Comparison of ENCODE assay signal across 8 cellular contexts in the genomic region with DNA sequence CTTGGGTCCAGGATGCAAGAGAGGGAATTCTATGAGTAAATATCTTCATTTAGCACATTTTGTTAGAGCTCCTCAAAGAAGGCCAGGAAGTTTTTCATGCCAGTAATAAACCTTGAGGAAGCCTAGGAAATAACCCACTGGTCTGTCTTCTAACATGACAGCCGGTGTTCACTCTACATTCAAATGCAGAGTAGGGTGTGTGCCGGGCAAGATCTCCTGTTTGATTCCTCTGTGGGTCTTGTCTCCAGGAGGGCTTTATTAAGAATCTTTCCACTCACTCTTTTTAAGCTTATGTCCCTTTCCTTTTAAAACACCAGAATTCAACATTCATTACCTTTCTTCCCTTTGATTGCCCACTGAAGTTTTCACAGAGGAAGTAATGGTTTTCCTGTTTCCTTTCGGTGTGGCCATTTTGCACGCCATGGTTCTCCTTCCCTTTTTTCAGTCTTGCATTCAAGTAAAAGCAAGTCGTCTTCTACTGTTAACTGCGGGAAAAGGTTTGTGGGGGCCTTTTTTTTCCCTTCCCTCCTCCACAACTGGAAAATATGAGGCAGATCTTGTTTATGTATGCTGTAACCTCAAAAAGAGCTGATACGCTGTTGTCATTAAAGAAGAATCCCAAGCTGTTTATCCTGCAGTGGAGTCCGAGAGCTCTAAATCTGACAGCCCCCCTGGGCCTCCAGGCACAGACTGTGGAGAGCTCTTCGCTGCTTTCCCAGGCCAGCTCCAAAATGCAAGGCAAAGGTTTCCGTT. TPM values are rescaled to one million over a fixed set of nuclear protein-coding genes. Genes with fewer than 3 reads are reported as not detected.
A peak's percentile ranks its signal among the peaks of the same experiment; 100 is the strongest.
DNase-seq lines count a peak whose midpoint lies in the region; ATAC-seq and TF ChIP-seq lines count a peak whose summit lies in the region.

No MANE protein-coding gene starts in this region.

- no peak for TF ChIP-seq CTCF in CD8-positive, alpha-beta T cell (IDR thresholded peaks at IDR 0.05)
- no peak for TF ChIP-seq CTCF in gastrocnemius medialis (IDR thresholded peaks at IDR 0.05 in 4 of 5, conservative IDR thresholded peaks at IDR 0.05 in 1 of 5)

- no peaks in the 10 kb centered on the region for H3K27me3 Mint-ChIP-seq in CD8-positive, alpha-beta T cell (ENCODE audit: low read depth)
- H3K27me3 Mint-ChIP-seq in activated CD4-positive, alpha-beta T cell treated with anti-CD3 and anti-CD28 coated beads, Interleukin-2, amount 10 ng/mL, durations not matched to agents 7 days and 5 days = no peaks in the 10 kb centered on the region

- no peak for ATAC-seq in CD8-positive, alpha-beta T cell
- ATAC-seq in HG02678 (IDR thresholded peaks at IDR 0.05; ENCODE audit: unreplicated experiment) = peak; percentile 44
- ATAC-seq in gastrocnemius medialis = no peak
- no peak for ATAC-seq in HG03571 (IDR thresholded peaks at IDR 0.05; ENCODE audit: unreplicated experiment)

- no peak for TF ChIP-seq POLR2A in gastrocnemius medialis (IDR thresholded peaks at IDR 0.05)

- H3K4me1 Mint-ChIP-seq in CD8-positive, alpha-beta T cell (ENCODE audit: low read depth) = peaks cover 45% of the 10 kb centered on the region
- H3K4me1 Mint-ChIP-seq in activated CD4-positive, alpha-beta T cell treated with anti-CD3 and anti-CD28 coated beads, Interleukin-2, amount 10 ng/mL, durations not matched to agents 7 days and 5 days = peaks cover 74% of the 10 kb centered on the region

- no peak overlapping the region for H3K27ac Mint-ChIP-seq in CD8-positive, alpha-beta T cell
- H3K27ac Mint-ChIP-seq in activated CD4-positive, alpha-beta T cell treated with anti-CD3 and anti-CD28 coated beads, Interleukin-2, amount 10 ng/mL, durations not matched to agents 7 days and 5 days = peak overlapping the region; percentile 71

- no peak overlapping the region for H3K27ac ChIP-seq in CD8-positive, alpha-beta T cell (ENCODE audit: low read depth, low read length)
- H3K27ac ChIP-seq in gastrocnemius medialis = peak overlapping the region; percentile 63 to 80 (median 70)

- no peak for DNase-seq in CD8-positive, alpha-beta T cell
- peak; percentile 16 for DNase-seq in activated CD4-positive, alpha-beta T cell treated with anti-CD3 and anti-CD28 coated beads, Interleukin-2, amount 10 ng/mL, durations not matched to agents 7 days and 5 days
- DNase-seq in cardiac septum (ENCODE audit: low spot score) (peak; percentile 76), gastrocnemius medialis (no peak), DMS79 (lab: John Stamatoyannopoulos, UW) (no peak), superior temporal gyrus (ENCODE audit: extremely low spot score) (no peak)

- CTCF ChIA-PET in CD8-positive, alpha-beta T cell (lab: Charles Lee) = interaction anchor here (0.9 to 1.2 kb wide), 3 partner anchors 11 to 180 kb away, joined by 3 read pairs; no protein-coding TSS in a partner anchor
- CTCF ChIA-PET in activated CD4-positive, alpha-beta T cell treated with anti-CD3 and anti-CD28 coated beads, Interleukin-2, amount 10 ng/mL, durations not matched to agents 7 days and 5 days (lab: Charles Lee) = interaction anchor here (0.7 to 2.2 kb wide), 6 partner anchors 14 to 1282 kb away, joined by 3 to 7 read pairs (median 4); no protein-coding TSS in a partner anchor

- intact Hi-C loops in CD8-positive, alpha-beta T cell (cut with DNase I, micrococcal nuclease) = no loop called here
- intact Hi-C loops in cardiac septum (cut with DNase I) = loop anchor here (5.0 kb wide), 1 partner anchor 84 kb away; no protein-coding TSS in a partner anchor
- intact Hi-C loops in gastrocnemius medialis (cut with DNase I; ENCODE audit: low total_unique reads) = no loop called here

- no peaks in the 10 kb centered on the region for H3K36me3 ChIP-seq in CD8-positive, alpha-beta T cell (ENCODE audit: insufficient read depth, low read length)
- H3K36me3 ChIP-seq in gastrocnemius medialis = no peaks in the 10 kb centered on the region

- no peaks in the 10 kb centered on the region for H3K36me3 Mint-ChIP-seq in CD8-positive, alpha-beta T cell
- peaks cover 27% of the 10 kb centered on the region for H3K36me3 Mint-ChIP-seq in activated CD4-positive, alpha-beta T cell treated with anti-CD3 and anti-CD28 coated beads, Interleukin-2, amount 10 ng/mL, durations not matched to agents 7 days and 5 days (ENCODE audit: low read depth)

- peaks cover 32% of the 10 kb centered on the region for H3K4me1 ChIP-seq in CD8-positive, alpha-beta T cell (ENCODE audit: insufficient read depth, low read length)
- H3K4me1 ChIP-seq in gastrocnemius medialis = peaks cover 56 to 65% of the 10 kb centered on the region in 2 donors

- no peak overlapping the region for H3K4me3 ChIP-seq in CD8-positive, alpha-beta T cell (ENCODE audit: low read depth, low read length)
- no peak overlapping the region for H3K4me3 ChIP-seq in gastrocnemius medialis

- H3K4me3 Mint-ChIP-seq in CD8-positive, alpha-beta T cell = peak overlapping the region; percentile 46
- peak overlapping the region; percentile 27 for H3K4me3 Mint-ChIP-seq in activated CD4-positive, alpha-beta T cell treated with anti-CD3 and anti-CD28 coated beads, Interleukin-2, amount 10 ng/mL, durations not matched to agents 7 days and 5 days

- in situ Hi-C loops in gastrocnemius medialis (cut with MboI; ENCODE audit: low sequenced_read_pairs in 4 of 4) = loop anchor here (5.0 to 25.0 kb wide), 2 partner anchors 179 to 236 kb away; no protein-coding TSS in a partner anchor

- H3K9me3 ChIP-seq in CD8-positive, alpha-beta T cell (ENCODE audit: low read length) = no peaks in the 10 kb centered on the region
- no peaks in the 10 kb centered on the region for H3K9me3 ChIP-seq in gastrocnemius medialis

- H3K9me3 Mint-ChIP-seq in CD8-positive, alpha-beta T cell = no peaks in the 10 kb centered on the region
- H3K9me3 Mint-ChIP-seq in activated CD4-positive, alpha-beta T cell treated with anti-CD3 and anti-CD28 coated beads, Interleukin-2, amount 10 ng/mL, durations not matched to agents 7 days and 5 days = no peaks in the 10 kb centered on the region

- POLR2A ChIA-PET in CD8-positive, alpha-beta T cell (lab: Charles Lee) = interaction anchor here (0.5 kb wide), 1 partner anchor 635 kb away, joined by 4 read pairs; a partner anchor contains a TSS
- POLR2A ChIA-PET in activated CD4-positive, alpha-beta T cell treated with anti-CD3 and anti-CD28 coated beads, Interleukin-2, amount 10 ng/mL, durations not matched to agents 7 days and 5 days (lab: Charles Lee) = interaction anchor here (0.6 kb wide), 1 partner anchor 17 kb away, joined by 3 read pairs; no protein-coding TSS in a partner anchor

- H3K27me3 ChIP-seq in CD8-positive, alpha-beta T cell (ENCODE audit: insufficient read depth, low read length) = no peaks in the 10 kb centered on the region
- no peaks in the 10 kb centered on the region for H3K27me3 ChIP-seq in gastrocnemius medialis

RNA-seq across cellular contexts. Expression of a gene that starts 40.6 kb away (rescaled TPM):
- total RNA-seq in CD8-positive, alpha-beta T cell = under 1 TPM; 0.11 to 0.14 TPM
- total RNA-seq in activated CD4-positive, alpha-beta T cell treated with anti-CD3 and anti-CD28 coated beads, Interleukin-2, amount 10 ng/mL, durations not matched to agents 7 days and 5 days = under 1 TPM; 0.25 to 0.44 TPM
- total RNA-seq in cardiac septum (120 TPM), gastrocnemius medialis (100 to 1,000 TPM in 2 of 4 donors, 10 to 100 TPM in 2; 87.1 to 115 (median 99.6) TPM)

Comparison
In these comparisons a context has a peak if more than half of its experiments do, and no peak if none do; other contexts are left out.
1. DNase-seq: peak in activated CD4-positive, alpha-beta T cell treated with anti-CD3 and anti-CD28 coated beads, Interleukin-2, amount 10 ng/mL, durations not matched to agents 7 days and 5 days (single experiment) and cardiac septum (single experiment); none in CD8-positive, alpha-beta T cell (0 of 7), gastrocnemius medialis (0 of 2), DMS79 (single experiment) and superior temporal gyrus (single experiment).
2. RNA of a gene that starts 40.6 kb away (total RNA-seq): 120 TPM in cardiac septum (single experiment) and 87.1 to 115 TPM in gastrocnemius medialis; 0.25 to 0.44 TPM in activated CD4-positive, alpha-beta T cell treated with anti-CD3 and anti-CD28 coated beads, Interleukin-2, amount 10 ng/mL, durations not matched to agents 7 days and 5 days and 0.11 to 0.14 TPM in CD8-positive, alpha-beta T cell; every median in the first group is over 10 times any median in the second.